In genomic region chr13:76223565-76223964, GRCh38 we compare ENCODE assay signal across 2 cellular contexts.
TF ChIP-seq lines count a peak whose summit lies in the region.

No MANE protein-coding gene starts in this region.

TF ChIP-seq in IMR-90, 13 proteins besides CTCF, POLR2A, EP300 and RAD21:
- TF ChIP-seq, protein P1, sequence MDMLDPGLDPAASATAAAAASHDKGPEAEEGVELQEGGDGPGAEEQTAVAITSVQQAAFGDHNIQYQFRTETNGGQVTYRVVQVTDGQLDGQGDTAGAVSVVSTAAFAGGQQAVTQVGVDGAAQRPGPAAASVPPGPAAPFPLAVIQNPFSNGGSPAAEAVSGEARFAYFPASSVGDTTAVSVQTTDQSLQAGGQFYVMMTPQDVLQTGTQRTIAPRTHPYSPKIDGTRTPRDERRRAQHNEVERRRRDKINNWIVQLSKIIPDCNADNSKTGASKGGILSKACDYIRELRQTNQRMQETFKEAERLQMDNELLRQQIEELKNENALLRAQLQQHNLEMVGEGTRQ (IDR thresholded peaks at IDR 0.05; ENCODE audit: low read depth, low read length), result no peak
- TF ChIP-seq RCOR1 (IDR thresholded peaks at IDR 0.05; ENCODE audit: insufficient replicate concordance, low read length) (no peak), FOS (IDR thresholded peaks at IDR 0.05; ENCODE audit: low read depth, low read length) (no peak), NFE2L2 (IDR thresholded peaks at IDR 0.05; ENCODE audit: low read depth, low read length) (no peak), MXI1 (IDR thresholded peaks at IDR 0.05; ENCODE audit: borderline replicate concordance, low read depth, low read length) (no peak), BHLHE40 (IDR thresholded peaks at IDR 0.05; ENCODE audit: low read depth, low read length) (no peak), RFX5 (IDR thresholded peaks at IDR 0.05; ENCODE audit: low read depth, low read length) (no peak), SMC3 (IDR thresholded peaks at IDR 0.05; ENCODE audit: low read depth, low read length) (no peak), MAZ (IDR thresholded peaks at IDR 0.05; ENCODE audit: borderline replicate concordance, low read depth, low read length) (no peak), CEBPB (IDR thresholded peaks at IDR 0.05; ENCODE audit: low read depth, low read length) (no peak), MAFK (IDR thresholded peaks at IDR 0.05; ENCODE audit: low read depth, low read length) (no peak), CHD1 (IDR thresholded peaks at IDR 0.05; ENCODE audit: low read depth, low read length) (no peak)
- TF ChIP-seq, protein P2, sequence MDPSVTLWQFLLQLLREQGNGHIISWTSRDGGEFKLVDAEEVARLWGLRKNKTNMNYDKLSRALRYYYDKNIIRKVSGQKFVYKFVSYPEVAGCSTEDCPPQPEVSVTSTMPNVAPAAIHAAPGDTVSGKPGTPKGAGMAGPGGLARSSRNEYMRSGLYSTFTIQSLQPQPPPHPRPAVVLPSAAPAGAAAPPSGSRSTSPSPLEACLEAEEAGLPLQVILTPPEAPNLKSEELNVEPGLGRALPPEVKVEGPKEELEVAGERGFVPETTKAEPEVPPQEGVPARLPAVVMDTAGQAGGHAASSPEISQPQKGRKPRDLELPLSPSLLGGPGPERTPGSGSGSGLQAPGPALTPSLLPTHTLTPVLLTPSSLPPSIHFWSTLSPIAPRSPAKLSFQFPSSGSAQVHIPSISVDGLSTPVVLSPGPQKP (IDR thresholded peaks at IDR 0.05; ENCODE audit: borderline replicate concordance, low read depth, low read length), result no peak
TF ChIP-seq in IMR-90: peak in this region for 0.

TF ChIP-seq in H1, 55 proteins besides CTCF, POLR2A, EP300 and RAD21:
- TF ChIP-seq ATF3 (IDR thresholded peaks at IDR 0.05; ENCODE audit: insufficient read depth, low read depth, low read length) (no peak), CHD1 (IDR thresholded peaks at IDR 0.05; ENCODE audit: low read depth, low read length) (no peak), JUN (IDR thresholded peaks at IDR 0.05; ENCODE audit: low read depth, low read length) (no peak), ASH2L (IDR thresholded peaks at IDR 0.05; ENCODE audit: low read length) (no peak)
- TF ChIP-seq, protein P3, sequence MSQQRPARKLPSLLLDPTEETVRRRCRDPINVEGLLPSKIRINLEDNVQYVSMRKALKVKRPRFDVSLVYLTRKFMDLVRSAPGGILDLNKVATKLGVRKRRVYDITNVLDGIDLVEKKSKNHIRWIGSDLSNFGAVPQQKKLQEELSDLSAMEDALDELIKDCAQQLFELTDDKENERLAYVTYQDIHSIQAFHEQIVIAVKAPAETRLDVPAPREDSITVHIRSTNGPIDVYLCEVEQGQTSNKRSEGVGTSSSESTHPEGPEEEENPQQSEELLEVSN (IDR thresholded peaks at IDR 0.05), result no peak
